Comparison of ENCODE assay signal across 9 cellular contexts in genomic region chr10:62492012-62492869, GRCh38.
DNase-seq lines count a peak whose midpoint lies in the region; ATAC-seq and TF ChIP-seq lines count a peak whose summit lies in the region.
"Had no signal": no experiment of that assay in that cellular context is flagged by ENCODE, and none has a peak within 500 bp of the region (broad histone marks: within the 10 kb centered on the region; RNA-seq: fewer than 3 reads in every experiment).

No MANE protein-coding gene starts in this region.

- H3K4me1 ChIP-seq in body of pancreas (no peaks in the 10 kb centered on the region), left lung (peaks cover 0 to 30% of the 10 kb centered on the region in 2 donors)

- H3K27me3 Mint-ChIP-seq in activated T-cell treated with anti-CD3 and anti-CD28 coated beads, Interleukin-2, amount 50 U/mL, for 24 hours, result peaks cover 3% of the 10 kb centered on the region

- H3K27ac Mint-ChIP-seq in activated T-cell treated with anti-CD3 and anti-CD28 coated beads, Interleukin-2, amount 50 U/mL, for 24 hours, result no peak overlapping the region
- H3K27ac Mint-ChIP-seq: CD8-positive, alpha-beta memory T cell had no signal

- H3K9me3 ChIP-seq in body of pancreas (no peaks in the 10 kb centered on the region), left lung (no peaks in the 10 kb centered on the region)

- intact Hi-C loops in body of pancreas (cut with DNase I), result no loop called here
- intact Hi-C loops in left lung (cut with DNase I), result no loop called here

- TF ChIP-seq POLR2A in body of pancreas (IDR thresholded peaks at IDR 0.05), result no peak

- no peaks in the 10 kb centered on the region for H3K9me3 Mint-ChIP-seq in activated T-cell treated with anti-CD3 and anti-CD28 coated beads, Interleukin-2, amount 50 U/mL, for 24 hours
- H3K9me3 Mint-ChIP-seq: CD8-positive, alpha-beta memory T cell had no signal

- H3K4me3 ChIP-seq in body of pancreas (no peak overlapping the region), left lung (no peak overlapping the region)

- H3K4me1 Mint-ChIP-seq in activated T-cell treated with anti-CD3 and anti-CD28 coated beads, Interleukin-2, amount 50 U/mL, for 24 hours (ENCODE audit: low read depth), result no peaks in the 10 kb centered on the region
- H3K4me1 Mint-ChIP-seq: CD8-positive, alpha-beta memory T cell had no signal

- H3K27ac ChIP-seq in body of pancreas, result no peak overlapping the region
- H3K27ac ChIP-seq in left lung, result peak overlapping the region in 1 of 2 donors; percentile 63

- ATAC-seq in body of pancreas, result no peak
- ATAC-seq in left lung, result peak; percentile 71
- ATAC-seq in HG03025 (IDR thresholded peaks at IDR 0.05; ENCODE audit: low FRiP score, unreplicated experiment), result no peak

- no peaks in the 10 kb centered on the region for H3K27me3 ChIP-seq in body of pancreas
- H3K27me3 ChIP-seq in left lung, result no peaks in the 10 kb centered on the region

- DNase-seq in NCI-H2081 (lab: John Stamatoyannopoulos, UW) (peak; percentile 4 to 22), NCI-H2081 treated with DMSO at 0.1 percent for 48 hours (lab: John Stamatoyannopoulos, UW) (no peak), M059J (ENCODE audit: low read depth) (peak; percentile 40), body of pancreas (peak in 1 of 4 donors; percentile 7), left lung (no peak)
- no peak for DNase-seq in activated T-cell treated with anti-CD3 and anti-CD28 coated beads, Interleukin-2, amount 50 U/mL, for 24 hours
- no peak for DNase-seq in activated CD8-positive, alpha-beta memory T cell treated with anti-CD3 and anti-CD28 coated beads, Interleukin-2, amount 50 U/mL, for 48 hours

- TF ChIP-seq CTCF in body of pancreas (IDR thresholded peaks at IDR 0.05) (peak in 6 of 7 experiments; percentile 18 to 59 (median 50)), left lung (IDR thresholded peaks at IDR 0.05) (peak; percentile 27 to 51)

- WGBS in body of pancreas, 2 donors, result 61 to 67% methylated on average over 5 of the region's 5 CpGs

- no peaks in the 10 kb centered on the region for H3K36me3 ChIP-seq in body of pancreas (replicated peaks in 1 of 2; ENCODE audit: insufficient read depth in 1 of 2, low read depth in 2 of 2)
- H3K36me3 ChIP-seq in left lung, result no peaks in the 10 kb centered on the region

- H3K36me3 Mint-ChIP-seq in activated T-cell treated with anti-CD3 and anti-CD28 coated beads, Interleukin-2, amount 50 U/mL, for 24 hours (ENCODE audit: low read depth), result no peaks in the 10 kb centered on the region
- H3K36me3 Mint-ChIP-seq: CD8-positive, alpha-beta memory T cell had no signal

- H3K4me3 Mint-ChIP-seq in activated T-cell treated with anti-CD3 and anti-CD28 coated beads, Interleukin-2, amount 50 U/mL, for 24 hours, result no peak overlapping the region
- H3K4me3 Mint-ChIP-seq: CD8-positive, alpha-beta memory T cell had no signal

Comparison
In these comparisons a context has a peak if more than half of its experiments do, and no peak if none do; other contexts are left out.
1. DNase-seq: peak in NCI-H2081 (2 of 2) and M059J (single experiment); none in NCI-H2081 treated with DMSO at 0.1 percent for 48 hours (single experiment), left lung (0 of 2), activated T-cell treated with anti-CD3 and anti-CD28 coated beads, Interleukin-2, amount 50 U/mL, for 24 hours (single experiment) and activated CD8-positive, alpha-beta memory T cell treated with anti-CD3 and anti-CD28 coated beads, Interleukin-2, amount 50 U/mL, for 48 hours (single experiment).